ENCODE assay signal across 1 cellular context in the genomic region with DNA sequence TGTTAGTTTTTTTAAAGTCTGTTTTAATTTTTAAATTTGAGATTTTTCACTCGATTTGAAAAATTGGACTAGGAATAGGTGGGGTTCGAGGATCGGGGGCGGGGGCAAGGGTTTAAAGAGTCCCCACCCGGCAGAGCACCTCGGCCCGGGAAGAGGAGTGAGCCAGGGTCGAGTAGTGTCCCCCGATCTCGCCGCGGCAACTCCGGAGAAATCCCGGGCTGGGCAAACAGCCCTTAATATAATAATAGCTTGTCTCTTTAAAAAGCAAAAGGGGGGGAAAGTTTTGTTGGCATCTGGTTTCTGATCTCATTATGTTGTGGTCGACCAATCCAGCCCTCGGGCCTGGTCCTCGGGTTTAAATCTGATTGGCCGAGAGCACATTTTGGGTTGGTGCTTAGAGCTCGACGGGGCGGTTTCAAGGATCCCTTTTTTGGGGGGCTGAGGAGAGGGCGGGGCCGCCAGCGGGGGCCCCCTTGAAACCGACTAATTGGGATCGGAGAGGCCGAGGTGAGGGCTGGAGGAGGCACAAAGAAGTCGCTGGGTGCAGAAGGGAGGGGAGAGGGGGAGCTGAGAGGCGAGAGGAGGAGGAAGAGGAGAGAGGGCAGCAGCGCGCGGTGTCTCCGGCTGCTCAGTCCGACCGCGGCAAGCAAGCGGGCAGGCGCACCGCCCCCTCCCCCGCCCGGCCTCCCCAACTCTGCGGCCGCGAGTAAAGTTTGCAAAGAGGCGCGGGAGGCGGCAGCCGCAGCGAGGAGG.
TF ChIP-seq lines count a peak whose summit lies in the region.

A gene (plus strand): TSS at position 631 of the 753 bp plus-strand sequence. CDS start 205 bp downstream, outside the sequence.

TF ChIP-seq in HepG2, 621 proteins besides CTCF, POLR2A, EP300 and RAD21 (continued from another document):
- TF ChIP-seq MTF2 (CRISPR knock-in tag; IDR thresholded peaks at IDR 0.05; ENCODE audit: borderline replicate concordance) (0 out of 2 replicates have a peak, but pooled peaks have one; percentile 47), RCOR2 (CRISPR knock-in tag; IDR thresholded peaks at IDR 0.05) (no peak), ZNF768 (CRISPR knock-in tag; IDR thresholded peaks at IDR 0.05) (no peak), ADNP (CRISPR knock-in tag; IDR thresholded peaks at IDR 0.05) (no peak), PHF21A (CRISPR knock-in tag; IDR thresholded peaks at IDR 0.05) (no peak), ZNF549 (CRISPR knock-in tag; IDR thresholded peaks at IDR 0.05) (no peak), ZNF777 (CRISPR knock-in tag; IDR thresholded peaks at IDR 0.05) (peak; percentile 96), SPEN (CRISPR knock-in tag; IDR thresholded peaks at IDR 0.05; ENCODE audit: low read depth) (no peak)
- TF ChIP-seq, protein P1, sequence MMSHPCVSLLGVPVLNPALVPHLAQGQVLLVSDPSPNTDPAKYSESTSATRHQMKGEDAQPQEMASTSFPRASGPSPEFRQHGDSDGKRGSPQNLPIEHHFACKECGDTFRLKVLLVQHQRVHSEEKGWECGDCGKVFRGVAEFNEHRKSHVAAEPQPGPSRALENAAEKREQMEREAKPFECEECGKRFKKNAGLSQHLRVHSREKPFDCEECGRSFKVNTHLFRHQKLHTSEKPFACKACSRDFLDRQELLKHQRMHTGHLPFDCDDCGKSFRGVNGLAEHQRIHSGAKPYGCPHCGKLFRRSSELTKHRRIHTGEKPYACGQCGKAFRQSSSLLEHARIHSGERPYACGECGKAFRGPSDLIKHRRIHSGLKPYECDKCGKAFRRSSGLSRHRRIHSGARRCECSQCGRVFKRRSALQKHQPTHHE (CRISPR knock-in tag; IDR thresholded peaks at IDR 0.05; ENCODE audit: borderline replicate concordance), result peak; percentile 52; the same call in 1 of the 2 replicates
TF ChIP-seq in HepG2: peak in this region for 20.
